ENCODE assay signal across 1 cellular context in the genomic region with DNA sequence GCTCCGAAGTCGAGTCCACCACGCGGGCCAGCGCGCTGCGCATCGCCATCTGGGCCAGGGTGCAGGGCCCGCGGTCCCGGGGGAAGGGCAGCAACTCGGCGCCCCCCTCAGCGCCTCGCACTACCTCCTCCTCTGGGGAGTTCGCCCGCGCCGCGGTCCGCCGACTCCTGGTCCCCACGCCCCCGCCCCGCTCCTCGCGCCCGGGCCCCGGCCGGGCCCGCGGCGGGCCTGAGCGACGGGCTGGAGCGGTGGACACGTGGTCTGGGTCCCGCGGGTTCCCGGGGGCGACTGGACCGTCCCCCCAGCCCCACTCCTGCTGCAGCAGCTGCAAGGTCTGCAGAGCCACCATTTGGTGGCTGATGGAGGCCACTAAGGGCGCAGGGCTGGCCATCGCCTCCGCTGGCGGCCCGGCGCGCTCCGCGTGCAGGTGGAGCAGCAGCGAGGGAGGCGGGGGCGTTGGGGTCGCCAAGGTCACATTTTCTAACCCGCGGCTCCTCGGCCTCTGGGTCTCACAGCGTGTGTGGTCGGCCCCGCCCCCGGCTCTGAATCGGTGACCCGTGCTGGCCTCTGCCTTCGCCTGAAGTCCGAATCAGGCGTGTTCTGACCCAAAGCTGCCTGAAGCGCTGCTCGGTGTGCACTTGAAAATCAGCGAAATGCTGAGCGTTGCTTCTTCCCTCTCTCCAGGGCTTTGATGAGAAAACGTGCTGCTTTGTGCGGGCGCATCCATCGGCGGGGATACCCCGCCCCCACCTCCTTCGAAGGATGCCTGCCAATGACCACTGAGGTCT.
TF ChIP-seq lines count a peak whose summit lies in the region.

A gene (minus strand): TSS at position 437 of the 788 bp plus-strand sequence. CDS start 46 bp downstream, at position 391.

TF ChIP-seq in WTC11, 78 proteins besides CTCF, POLR2A, EP300 and RAD21 (continued from another document and continues in another):
- TF ChIP-seq, protein P1, sequence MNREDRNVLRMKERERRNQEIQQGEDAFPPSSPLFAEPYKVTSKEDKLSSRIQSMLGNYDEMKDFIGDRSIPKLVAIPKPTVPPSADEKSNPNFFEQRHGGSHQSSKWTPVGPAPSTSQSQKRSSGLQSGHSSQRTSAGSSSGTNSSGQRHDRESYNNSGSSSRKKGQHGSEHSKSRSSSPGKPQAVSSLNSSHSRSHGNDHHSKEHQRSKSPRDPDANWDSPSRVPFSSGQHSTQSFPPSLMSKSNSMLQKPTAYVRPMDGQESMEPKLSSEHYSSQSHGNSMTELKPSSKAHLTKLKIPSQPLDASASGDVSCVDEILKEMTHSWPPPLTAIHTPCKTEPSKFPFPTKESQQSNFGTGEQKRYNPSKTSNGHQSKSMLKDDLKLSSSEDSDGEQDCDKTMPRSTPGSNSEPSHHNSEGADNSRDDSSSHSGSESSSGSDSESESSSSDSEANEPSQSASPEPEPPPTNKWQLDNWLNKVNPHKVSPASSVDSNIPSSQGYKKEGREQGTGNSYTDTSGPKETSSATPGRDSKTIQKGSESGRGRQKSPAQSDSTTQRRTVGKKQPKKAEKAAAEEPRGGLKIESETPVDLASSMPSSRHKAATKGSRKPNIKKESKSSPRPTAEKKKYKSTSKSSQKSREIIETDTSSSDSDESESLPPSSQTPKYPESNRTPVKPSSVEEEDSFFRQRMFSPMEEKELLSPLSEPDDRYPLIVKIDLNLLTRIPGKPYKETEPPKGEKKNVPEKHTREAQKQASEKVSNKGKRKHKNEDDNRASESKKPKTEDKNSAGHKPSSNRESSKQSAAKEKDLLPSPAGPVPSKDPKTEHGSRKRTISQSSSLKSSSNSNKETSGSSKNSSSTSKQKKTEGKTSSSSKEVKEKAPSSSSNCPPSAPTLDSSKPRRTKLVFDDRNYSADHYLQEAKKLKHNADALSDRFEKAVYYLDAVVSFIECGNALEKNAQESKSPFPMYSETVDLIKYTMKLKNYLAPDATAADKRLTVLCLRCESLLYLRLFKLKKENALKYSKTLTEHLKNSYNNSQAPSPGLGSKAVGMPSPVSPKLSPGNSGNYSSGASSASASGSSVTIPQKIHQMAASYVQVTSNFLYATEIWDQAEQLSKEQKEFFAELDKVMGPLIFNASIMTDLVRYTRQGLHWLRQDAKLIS (CRISPR knock-in tag; IDR thresholded peaks at IDR 0.05; ENCODE audit: borderline replicate concordance) = 0 out of 2 replicates have a peak, but pooled peaks have one; percentile 23
- TF ChIP-seq, protein P2, sequence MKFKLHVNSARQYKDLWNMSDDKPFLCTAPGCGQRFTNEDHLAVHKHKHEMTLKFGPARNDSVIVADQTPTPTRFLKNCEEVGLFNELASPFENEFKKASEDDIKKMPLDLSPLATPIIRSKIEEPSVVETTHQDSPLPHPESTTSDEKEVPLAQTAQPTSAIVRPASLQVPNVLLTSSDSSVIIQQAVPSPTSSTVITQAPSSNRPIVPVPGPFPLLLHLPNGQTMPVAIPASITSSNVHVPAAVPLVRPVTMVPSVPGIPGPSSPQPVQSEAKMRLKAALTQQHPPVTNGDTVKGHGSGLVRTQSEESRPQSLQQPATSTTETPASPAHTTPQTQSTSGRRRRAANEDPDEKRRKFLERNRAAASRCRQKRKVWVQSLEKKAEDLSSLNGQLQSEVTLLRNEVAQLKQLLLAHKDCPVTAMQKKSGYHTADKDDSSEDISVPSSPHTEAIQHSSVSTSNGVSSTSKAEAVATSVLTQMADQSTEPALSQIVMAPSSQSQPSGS (CRISPR knock-in tag; IDR thresholded peaks at IDR 0.05; ENCODE audit: borderline replicate concordance, low read depth) = 0 out of 2 replicates have a peak, but pooled peaks have one; percentile 50
- TF ChIP-seq, protein P3, sequence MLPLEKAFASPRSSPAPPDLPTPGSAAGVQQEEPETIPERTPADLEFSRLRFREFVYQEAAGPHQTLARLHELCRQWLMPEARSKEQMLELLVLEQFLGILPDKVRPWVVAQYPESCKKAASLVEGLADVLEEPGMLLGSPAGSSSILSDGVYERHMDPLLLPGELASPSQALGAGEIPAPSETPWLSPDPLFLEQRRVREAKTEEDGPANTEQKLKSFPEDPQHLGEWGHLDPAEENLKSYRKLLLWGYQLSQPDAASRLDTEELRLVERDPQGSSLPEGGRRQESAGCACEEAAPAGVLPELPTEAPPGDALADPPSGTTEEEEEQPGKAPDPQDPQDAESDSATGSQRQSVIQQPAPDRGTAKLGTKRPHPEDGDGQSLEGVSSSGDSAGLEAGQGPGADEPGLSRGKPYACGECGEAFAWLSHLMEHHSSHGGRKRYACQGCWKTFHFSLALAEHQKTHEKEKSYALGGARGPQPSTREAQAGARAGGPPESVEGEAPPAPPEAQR (CRISPR knock-in tag; IDR thresholded peaks at IDR 0.05) = no peak
- TF ChIP-seq, protein P4, sequence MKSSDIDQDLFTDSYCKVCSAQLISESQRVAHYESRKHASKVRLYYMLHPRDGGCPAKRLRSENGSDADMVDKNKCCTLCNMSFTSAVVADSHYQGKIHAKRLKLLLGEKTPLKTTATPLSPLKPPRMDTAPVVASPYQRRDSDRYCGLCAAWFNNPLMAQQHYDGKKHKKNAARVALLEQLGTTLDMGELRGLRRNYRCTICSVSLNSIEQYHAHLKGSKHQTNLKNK (CRISPR knock-in tag; IDR thresholded peaks at IDR 0.05) = no peak
- TF ChIP-seq OVOL2 (CRISPR knock-in tag; IDR thresholded peaks at IDR 0.05; ENCODE audit: borderline replicate concordance) = no peak
- TF ChIP-seq, protein P5, sequence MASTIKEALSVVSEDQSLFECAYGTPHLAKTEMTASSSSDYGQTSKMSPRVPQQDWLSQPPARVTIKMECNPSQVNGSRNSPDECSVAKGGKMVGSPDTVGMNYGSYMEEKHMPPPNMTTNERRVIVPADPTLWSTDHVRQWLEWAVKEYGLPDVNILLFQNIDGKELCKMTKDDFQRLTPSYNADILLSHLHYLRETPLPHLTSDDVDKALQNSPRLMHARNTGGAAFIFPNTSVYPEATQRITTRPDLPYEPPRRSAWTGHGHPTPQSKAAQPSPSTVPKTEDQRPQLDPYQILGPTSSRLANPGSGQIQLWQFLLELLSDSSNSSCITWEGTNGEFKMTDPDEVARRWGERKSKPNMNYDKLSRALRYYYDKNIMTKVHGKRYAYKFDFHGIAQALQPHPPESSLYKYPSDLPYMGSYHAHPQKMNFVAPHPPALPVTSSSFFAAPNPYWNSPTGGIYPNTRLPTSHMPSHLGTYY (CRISPR knock-in tag; IDR thresholded peaks at IDR 0.05) = no peak
- TF ChIP-seq, protein P6, sequence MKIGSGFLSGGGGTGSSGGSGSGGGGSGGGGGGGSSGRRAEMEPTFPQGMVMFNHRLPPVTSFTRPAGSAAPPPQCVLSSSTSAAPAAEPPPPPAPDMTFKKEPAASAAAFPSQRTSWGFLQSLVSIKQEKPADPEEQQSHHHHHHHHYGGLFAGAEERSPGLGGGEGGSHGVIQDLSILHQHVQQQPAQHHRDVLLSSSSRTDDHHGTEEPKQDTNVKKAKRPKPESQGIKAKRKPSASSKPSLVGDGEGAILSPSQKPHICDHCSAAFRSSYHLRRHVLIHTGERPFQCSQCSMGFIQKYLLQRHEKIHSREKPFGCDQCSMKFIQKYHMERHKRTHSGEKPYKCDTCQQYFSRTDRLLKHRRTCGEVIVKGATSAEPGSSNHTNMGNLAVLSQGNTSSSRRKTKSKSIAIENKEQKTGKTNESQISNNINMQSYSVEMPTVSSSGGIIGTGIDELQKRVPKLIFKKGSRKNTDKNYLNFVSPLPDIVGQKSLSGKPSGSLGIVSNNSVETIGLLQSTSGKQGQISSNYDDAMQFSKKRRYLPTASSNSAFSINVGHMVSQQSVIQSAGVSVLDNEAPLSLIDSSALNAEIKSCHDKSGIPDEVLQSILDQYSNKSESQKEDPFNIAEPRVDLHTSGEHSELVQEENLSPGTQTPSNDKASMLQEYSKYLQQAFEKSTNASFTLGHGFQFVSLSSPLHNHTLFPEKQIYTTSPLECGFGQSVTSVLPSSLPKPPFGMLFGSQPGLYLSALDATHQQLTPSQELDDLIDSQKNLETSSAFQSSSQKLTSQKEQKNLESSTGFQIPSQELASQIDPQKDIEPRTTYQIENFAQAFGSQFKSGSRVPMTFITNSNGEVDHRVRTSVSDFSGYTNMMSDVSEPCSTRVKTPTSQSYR (CRISPR knock-in tag; IDR thresholded peaks at IDR 0.05) = peak; percentile 75
- TF ChIP-seq FOXK1 (CRISPR knock-in tag; IDR thresholded peaks at IDR 0.05) = no peak
- TF ChIP-seq, protein P7, sequence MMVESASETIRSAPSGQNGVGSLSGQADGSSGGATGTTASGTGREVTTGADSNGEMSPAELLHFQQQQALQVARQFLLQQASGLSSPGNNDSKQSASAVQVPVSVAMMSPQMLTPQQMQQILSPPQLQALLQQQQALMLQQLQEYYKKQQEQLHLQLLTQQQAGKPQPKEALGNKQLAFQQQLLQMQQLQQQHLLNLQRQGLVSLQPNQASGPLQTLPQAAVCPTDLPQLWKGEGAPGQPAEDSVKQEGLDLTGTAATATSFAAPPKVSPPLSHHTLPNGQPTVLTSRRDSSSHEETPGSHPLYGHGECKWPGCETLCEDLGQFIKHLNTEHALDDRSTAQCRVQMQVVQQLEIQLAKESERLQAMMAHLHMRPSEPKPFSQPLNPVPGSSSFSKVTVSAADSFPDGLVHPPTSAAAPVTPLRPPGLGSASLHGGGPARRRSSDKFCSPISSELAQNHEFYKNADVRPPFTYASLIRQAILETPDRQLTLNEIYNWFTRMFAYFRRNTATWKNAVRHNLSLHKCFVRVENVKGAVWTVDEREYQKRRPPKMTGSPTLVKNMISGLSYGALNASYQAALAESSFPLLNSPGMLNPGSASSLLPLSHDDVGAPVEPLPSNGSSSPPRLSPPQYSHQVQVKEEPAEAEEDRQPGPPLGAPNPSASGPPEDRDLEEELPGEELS (CRISPR knock-in tag; IDR thresholded peaks at IDR 0.05) = peak; percentile 55; the same call in 1 of the 2 replicates
- TF ChIP-seq, protein P8, sequence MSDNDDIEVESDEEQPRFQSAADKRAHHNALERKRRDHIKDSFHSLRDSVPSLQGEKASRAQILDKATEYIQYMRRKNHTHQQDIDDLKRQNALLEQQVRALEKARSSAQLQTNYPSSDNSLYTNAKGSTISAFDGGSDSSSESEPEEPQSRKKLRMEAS (CRISPR knock-in tag; IDR thresholded peaks at IDR 0.05) = peak; percentile 89
- no peak for TF ChIP-seq SMAD3 (CRISPR knock-in tag; IDR thresholded peaks at IDR 0.05; ENCODE audit: borderline replicate concordance)
- TF ChIP-seq ZNF317 (CRISPR knock-in tag; IDR thresholded peaks at IDR 0.05; ENCODE audit: borderline replicate concordance, low read depth) = no peak
- no peak for TF ChIP-seq ZNF423 (CRISPR knock-in tag; IDR thresholded peaks at IDR 0.05)
- TF ChIP-seq HMGA2 (CRISPR knock-in tag; IDR thresholded peaks at IDR 0.05) = no peak
- TF ChIP-seq, protein P9, sequence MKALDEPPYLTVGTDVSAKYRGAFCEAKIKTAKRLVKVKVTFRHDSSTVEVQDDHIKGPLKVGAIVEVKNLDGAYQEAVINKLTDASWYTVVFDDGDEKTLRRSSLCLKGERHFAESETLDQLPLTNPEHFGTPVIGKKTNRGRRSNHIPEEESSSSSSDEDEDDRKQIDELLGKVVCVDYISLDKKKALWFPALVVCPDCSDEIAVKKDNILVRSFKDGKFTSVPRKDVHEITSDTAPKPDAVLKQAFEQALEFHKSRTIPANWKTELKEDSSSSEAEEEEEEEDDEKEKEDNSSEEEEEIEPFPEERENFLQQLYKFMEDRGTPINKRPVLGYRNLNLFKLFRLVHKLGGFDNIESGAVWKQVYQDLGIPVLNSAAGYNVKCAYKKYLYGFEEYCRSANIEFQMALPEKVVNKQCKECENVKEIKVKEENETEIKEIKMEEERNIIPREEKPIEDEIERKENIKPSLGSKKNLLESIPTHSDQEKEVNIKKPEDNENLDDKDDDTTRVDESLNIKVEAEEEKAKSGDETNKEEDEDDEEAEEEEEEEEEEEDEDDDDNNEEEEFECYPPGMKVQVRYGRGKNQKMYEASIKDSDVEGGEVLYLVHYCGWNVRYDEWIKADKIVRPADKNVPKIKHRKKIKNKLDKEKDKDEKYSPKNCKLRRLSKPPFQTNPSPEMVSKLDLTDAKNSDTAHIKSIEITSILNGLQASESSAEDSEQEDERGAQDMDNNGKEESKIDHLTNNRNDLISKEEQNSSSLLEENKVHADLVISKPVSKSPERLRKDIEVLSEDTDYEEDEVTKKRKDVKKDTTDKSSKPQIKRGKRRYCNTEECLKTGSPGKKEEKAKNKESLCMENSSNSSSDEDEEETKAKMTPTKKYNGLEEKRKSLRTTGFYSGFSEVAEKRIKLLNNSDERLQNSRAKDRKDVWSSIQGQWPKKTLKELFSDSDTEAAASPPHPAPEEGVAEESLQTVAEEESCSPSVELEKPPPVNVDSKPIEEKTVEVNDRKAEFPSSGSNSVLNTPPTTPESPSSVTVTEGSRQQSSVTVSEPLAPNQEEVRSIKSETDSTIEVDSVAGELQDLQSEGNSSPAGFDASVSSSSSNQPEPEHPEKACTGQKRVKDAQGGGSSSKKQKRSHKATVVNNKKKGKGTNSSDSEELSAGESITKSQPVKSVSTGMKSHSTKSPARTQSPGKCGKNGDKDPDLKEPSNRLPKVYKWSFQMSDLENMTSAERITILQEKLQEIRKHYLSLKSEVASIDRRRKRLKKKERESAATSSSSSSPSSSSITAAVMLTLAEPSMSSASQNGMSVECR (CRISPR knock-in tag; IDR thresholded peaks at IDR 0.05; ENCODE audit: borderline replicate concordance) = peak; percentile 72; the same call in 1 of the 2 replicates
- no peak for TF ChIP-seq NR2C2 (CRISPR knock-in tag; IDR thresholded peaks at IDR 0.05)
- no peak for TF ChIP-seq ZNF671 (CRISPR knock-in tag; IDR thresholded peaks at IDR 0.05)
- TF ChIP-seq, protein P10, sequence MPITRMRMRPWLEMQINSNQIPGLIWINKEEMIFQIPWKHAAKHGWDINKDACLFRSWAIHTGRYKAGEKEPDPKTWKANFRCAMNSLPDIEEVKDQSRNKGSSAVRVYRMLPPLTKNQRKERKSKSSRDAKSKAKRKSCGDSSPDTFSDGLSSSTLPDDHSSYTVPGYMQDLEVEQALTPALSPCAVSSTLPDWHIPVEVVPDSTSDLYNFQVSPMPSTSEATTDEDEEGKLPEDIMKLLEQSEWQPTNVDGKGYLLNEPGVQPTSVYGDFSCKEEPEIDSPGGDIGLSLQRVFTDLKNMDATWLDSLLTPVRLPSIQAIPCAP (CRISPR knock-in tag; IDR thresholded peaks at IDR 0.05) = no peak
- TF ChIP-seq NFYB (CRISPR knock-in tag; conservative IDR thresholded peaks at IDR 0.05; ENCODE audit: low read depth) = peak; percentile 37; the same call in 1 of the 2 replicates
- TF ChIP-seq MXD4 (CRISPR knock-in tag; IDR thresholded peaks at IDR 0.05; ENCODE audit: borderline replicate concordance) = no peak
- peak; percentile 57; the same call in 1 of the 2 replicates for TF ChIP-seq KAT7 (CRISPR knock-in tag; IDR thresholded peaks at IDR 0.05; ENCODE audit: borderline replicate concordance)
- TF ChIP-seq, protein P11, sequence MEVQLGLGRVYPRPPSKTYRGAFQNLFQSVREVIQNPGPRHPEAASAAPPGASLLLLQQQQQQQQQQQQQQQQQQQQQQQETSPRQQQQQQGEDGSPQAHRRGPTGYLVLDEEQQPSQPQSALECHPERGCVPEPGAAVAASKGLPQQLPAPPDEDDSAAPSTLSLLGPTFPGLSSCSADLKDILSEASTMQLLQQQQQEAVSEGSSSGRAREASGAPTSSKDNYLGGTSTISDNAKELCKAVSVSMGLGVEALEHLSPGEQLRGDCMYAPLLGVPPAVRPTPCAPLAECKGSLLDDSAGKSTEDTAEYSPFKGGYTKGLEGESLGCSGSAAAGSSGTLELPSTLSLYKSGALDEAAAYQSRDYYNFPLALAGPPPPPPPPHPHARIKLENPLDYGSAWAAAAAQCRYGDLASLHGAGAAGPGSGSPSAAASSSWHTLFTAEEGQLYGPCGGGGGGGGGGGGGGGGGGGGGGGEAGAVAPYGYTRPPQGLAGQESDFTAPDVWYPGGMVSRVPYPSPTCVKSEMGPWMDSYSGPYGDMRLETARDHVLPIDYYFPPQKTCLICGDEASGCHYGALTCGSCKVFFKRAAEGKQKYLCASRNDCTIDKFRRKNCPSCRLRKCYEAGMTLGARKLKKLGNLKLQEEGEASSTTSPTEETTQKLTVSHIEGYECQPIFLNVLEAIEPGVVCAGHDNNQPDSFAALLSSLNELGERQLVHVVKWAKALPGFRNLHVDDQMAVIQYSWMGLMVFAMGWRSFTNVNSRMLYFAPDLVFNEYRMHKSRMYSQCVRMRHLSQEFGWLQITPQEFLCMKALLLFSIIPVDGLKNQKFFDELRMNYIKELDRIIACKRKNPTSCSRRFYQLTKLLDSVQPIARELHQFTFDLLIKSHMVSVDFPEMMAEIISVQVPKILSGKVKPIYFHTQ (CRISPR knock-in tag; IDR thresholded peaks at IDR 0.05) = no peak
